Comparison of ENCODE assay signal across 1 cellular context in the genomic region with DNA sequence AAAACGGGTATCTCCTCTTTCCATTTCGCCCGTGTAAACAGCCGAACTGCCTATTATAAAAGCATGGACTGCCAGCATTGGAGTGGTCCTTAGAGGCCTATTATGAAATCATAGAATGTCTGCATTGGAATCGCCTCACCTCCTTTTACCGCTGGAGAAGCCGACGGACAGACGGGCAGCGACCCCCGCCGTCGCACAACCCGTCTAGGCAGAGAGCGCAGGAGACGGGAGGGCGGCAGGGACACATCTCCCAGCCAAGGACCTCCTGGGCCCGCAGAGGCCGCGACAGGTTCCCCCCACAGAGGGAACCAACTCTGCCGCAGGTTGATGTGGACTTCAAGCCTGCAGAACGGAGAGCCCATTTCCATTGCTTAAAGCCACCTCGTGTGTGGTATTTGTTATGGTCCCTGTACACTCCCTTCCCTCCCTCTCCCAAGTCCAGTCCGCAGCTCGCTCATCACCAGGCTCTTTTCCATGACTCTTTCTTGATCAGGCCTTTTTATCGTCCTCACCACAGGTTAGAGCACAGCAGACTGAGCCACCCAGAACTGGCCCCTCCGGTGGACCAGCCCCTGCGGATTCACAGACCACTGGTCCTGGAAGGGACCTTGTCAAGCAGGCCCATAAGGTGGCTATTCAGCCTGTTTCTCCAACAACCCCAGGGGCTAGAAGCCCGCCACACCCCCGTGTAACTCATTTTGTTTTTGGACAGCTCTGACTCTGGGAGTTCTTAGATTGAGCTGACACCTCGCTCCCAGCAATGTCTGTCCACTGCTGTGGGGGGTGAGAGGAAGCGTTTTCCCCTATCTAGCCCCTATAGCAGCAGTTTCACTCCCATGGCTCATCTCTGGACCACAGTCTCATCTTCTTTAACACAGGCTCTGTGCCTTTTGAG.
TF ChIP-seq lines count a peak whose summit lies in the region.

No MANE protein-coding gene starts in this region.

TF ChIP-seq in K562, 482 proteins besides CTCF, POLR2A, EP300 and RAD21 (continued from another document and continues in another):
- TF ChIP-seq, protein P1, sequence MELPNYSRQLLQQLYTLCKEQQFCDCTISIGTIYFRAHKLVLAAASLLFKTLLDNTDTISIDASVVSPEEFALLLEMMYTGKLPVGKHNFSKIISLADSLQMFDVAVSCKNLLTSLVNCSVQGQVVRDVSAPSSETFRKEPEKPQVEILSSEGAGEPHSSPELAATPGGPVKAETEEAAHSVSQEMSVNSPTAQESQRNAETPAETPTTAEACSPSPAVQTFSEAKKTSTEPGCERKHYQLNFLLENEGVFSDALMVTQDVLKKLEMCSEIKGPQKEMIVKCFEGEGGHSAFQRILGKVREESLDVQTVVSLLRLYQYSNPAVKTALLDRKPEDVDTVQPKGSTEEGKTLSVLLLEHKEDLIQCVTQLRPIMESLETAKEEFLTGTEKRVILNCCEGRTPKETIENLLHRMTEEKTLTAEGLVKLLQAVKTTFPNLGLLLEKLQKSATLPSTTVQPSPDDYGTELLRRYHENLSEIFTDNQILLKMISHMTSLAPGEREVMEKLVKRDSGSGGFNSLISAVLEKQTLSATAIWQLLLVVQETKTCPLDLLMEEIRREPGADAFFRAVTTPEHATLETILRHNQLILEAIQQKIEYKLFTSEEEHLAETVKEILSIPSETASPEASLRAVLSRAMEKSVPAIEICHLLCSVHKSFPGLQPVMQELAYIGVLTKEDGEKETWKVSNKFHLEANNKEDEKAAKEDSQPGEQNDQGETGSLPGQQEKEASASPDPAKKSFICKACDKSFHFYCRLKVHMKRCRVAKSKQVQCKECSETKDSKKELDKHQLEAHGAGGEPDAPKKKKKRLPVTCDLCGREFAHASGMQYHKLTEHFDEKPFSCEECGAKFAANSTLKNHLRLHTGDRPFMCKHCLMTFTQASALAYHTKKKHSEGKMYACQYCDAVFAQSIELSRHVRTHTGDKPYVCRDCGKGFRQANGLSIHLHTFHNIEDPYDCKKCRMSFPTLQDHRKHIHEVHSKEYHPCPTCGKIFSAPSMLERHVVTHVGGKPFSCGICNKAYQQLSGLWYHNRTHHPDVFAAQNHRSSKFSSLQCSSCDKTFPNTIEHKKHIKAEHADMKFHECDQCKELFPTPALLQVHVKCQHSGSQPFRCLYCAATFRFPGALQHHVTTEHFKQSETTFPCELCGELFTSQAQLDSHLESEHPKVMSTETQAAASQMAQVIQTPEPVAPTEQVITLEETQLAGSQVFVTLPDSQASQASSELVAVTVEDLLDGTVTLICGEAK (IDR thresholded peaks at IDR 0.05), result 0 out of 2 replicates have a peak, but pooled peaks have one; percentile 13
- TF ChIP-seq, protein P1 (CRISPR knock-in tag; IDR thresholded peaks at IDR 0.05), result no peak
- TF ChIP-seq NCOA6 (IDR thresholded peaks at IDR 0.05), result peak; percentile 91
- TF ChIP-seq FOXK1 (CRISPR knock-in tag; IDR thresholded peaks at IDR 0.05; ENCODE audit: borderline replicate concordance), result 0 out of 2 replicates have a peak, but pooled peaks have one; percentile 47
- TF ChIP-seq NFE2L1 (tag; IDR thresholded peaks at IDR 0.05; ENCODE audit: borderline replicate concordance, low read depth), result no peak
- TF ChIP-seq CEBPB (tag; IDR thresholded peaks at IDR 0.05), result peak; percentile 33; the same call in 1 of the 2 replicates
- TF ChIP-seq TOE1 (IDR thresholded peaks at IDR 0.05; ENCODE audit: borderline replicate concordance), result 0 out of 2 replicates have a peak, but pooled peaks have one; percentile 13
- TF ChIP-seq TOE1 (CRISPR knock-in tag; IDR thresholded peaks at IDR 0.05; ENCODE audit: borderline replicate concordance, low read depth), result no peak
- peak; percentile 33; the same call in 1 of the 2 replicates for TF ChIP-seq SP1 (CRISPR knock-in tag; IDR thresholded peaks at IDR 0.05)
- TF ChIP-seq FOXJ3 (CRISPR knock-in tag; IDR thresholded peaks at IDR 0.05), result no peak
- TF ChIP-seq, protein P2, sequence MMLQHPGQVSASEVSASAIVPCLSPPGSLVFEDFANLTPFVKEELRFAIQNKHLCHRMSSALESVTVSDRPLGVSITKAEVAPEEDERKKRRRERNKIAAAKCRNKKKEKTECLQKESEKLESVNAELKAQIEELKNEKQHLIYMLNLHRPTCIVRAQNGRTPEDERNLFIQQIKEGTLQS (IDR thresholded peaks at IDR 0.05), result peak; percentile 21; the same call in 1 of the 2 replicates
- TF ChIP-seq, protein P2 (CRISPR knock-in tag; conservative IDR thresholded peaks at IDR 0.05), result no peak
- no peak for TF ChIP-seq ZNF354B (CRISPR knock-in tag; IDR thresholded peaks at IDR 0.05)
- no peak for TF ChIP-seq E2F6 (IDR thresholded peaks at IDR 0.05; ENCODE audit: borderline replicate concordance in 1 of 2, extremely low read depth in 1 of 2, insufficient read depth in 1 of 2, insufficient read length in 1 of 2, low read depth in 1 of 2, low read length in 1 of 2, poor library complexity in 1 of 2, severe bottlenecking in 1 of 2)
- TF ChIP-seq, protein P3, sequence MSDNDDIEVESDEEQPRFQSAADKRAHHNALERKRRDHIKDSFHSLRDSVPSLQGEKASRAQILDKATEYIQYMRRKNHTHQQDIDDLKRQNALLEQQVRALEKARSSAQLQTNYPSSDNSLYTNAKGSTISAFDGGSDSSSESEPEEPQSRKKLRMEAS (CRISPR knock-in tag; IDR thresholded peaks at IDR 0.05), result no peak
- no peak for TF ChIP-seq TGIF2 (CRISPR knock-in tag; IDR thresholded peaks at IDR 0.05)
- peak; percentile 46 for TF ChIP-seq NFIC (IDR thresholded peaks at IDR 0.05)
- TF ChIP-seq ZNF407 (IDR thresholded peaks at IDR 0.05; ENCODE audit: low read depth), result peak; percentile 84
- TF ChIP-seq USF1 (CRISPR knock-in tag; IDR thresholded peaks at IDR 0.05), result no peak
- TF ChIP-seq, protein P4, sequence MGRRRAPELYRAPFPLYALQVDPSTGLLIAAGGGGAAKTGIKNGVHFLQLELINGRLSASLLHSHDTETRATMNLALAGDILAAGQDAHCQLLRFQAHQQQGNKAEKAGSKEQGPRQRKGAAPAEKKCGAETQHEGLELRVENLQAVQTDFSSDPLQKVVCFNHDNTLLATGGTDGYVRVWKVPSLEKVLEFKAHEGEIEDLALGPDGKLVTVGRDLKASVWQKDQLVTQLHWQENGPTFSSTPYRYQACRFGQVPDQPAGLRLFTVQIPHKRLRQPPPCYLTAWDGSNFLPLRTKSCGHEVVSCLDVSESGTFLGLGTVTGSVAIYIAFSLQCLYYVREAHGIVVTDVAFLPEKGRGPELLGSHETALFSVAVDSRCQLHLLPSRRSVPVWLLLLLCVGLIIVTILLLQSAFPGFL (CRISPR knock-in tag; IDR thresholded peaks at IDR 0.05), result 0 out of 2 replicates have a peak, but pooled peaks have one; percentile 58
- peak in 1 of 2 experiments; percentile 56; a peak in 2 of 4 replicates for TF ChIP-seq FOXA3 (CRISPR knock-in tag; conservative IDR thresholded peaks at IDR 0.05 in 1 of 2, IDR thresholded peaks at IDR 0.05 in 1 of 2)
